In genomic region chr6:148203970-148204369, GRCh38 we compare ENCODE assay signal across 8 cellular contexts.
A peak's percentile ranks its signal among the peaks of the same experiment; 100 is the strongest.
DNase-seq lines count a peak whose midpoint lies in the region; ATAC-seq and TF ChIP-seq lines count a peak whose summit lies in the region.
"Had no signal": no experiment of that assay in that cellular context is flagged by ENCODE, and none has a peak within 500 bp of the region (broad histone marks: within the 10 kb centered on the region; RNA-seq: fewer than 3 reads in every experiment).

No MANE protein-coding gene starts in this region.

- no peak overlapping the region for H3K27ac ChIP-seq in colonic mucosa

- peaks cover 72% of the 10 kb centered on the region for H3K27me3 Mint-ChIP-seq in activated naive CD4-positive, alpha-beta T cell treated with anti-CD3 and anti-CD28 coated beads for 36 hours (ENCODE audit: low read depth)

- TF ChIP-seq POLR2A in erythroblast (IDR thresholded peaks at IDR 0.05; ENCODE audit: low read length): no peak

- H3K4me1 Mint-ChIP-seq in activated naive CD4-positive, alpha-beta T cell treated with anti-CD3 and anti-CD28 coated beads for 36 hours (ENCODE audit: low read depth): peaks cover 50% of the 10 kb centered on the region

- no peaks in the 10 kb centered on the region for H3K9me3 ChIP-seq in colonic mucosa

- DNase-seq in RPMI8226: peak; percentile 46
- peak; percentile 87 for DNase-seq in activated naive CD4-positive, alpha-beta T cell treated with anti-CD3 and anti-CD28 coated beads for 36 hours
- peak; percentile 48 to 55 (median 53) for DNase-seq in stimulated activated CD4-positive, alpha-beta T cell treated with anti-CD3 and anti-CD28 coated beads, Interleukin-12 subunit alpha, Interleukin-12 subunit beta, amount 100 ng/mL, for 48 hours (ENCODE audit: low read depth in 2 of 3, low spot score in 1 of 3)
- no peak for DNase-seq in erythroblast (lab: John Stamatoyannopoulos, UW)
- no peak for DNase-seq in colonic mucosa

- TF ChIP-seq CTCF in colonic mucosa (IDR thresholded peaks at IDR 0.05): no peak

- H3K9me3 Mint-ChIP-seq in activated naive CD4-positive, alpha-beta T cell treated with anti-CD3 and anti-CD28 coated beads for 36 hours: no peaks in the 10 kb centered on the region

- no peaks in the 10 kb centered on the region for H3K36me3 Mint-ChIP-seq in activated naive CD4-positive, alpha-beta T cell treated with anti-CD3 and anti-CD28 coated beads for 36 hours (ENCODE audit: low read depth)

- peak overlapping the region; percentile 85 for H3K27ac Mint-ChIP-seq in activated naive CD4-positive, alpha-beta T cell treated with anti-CD3 and anti-CD28 coated beads for 36 hours

- no peaks in the 10 kb centered on the region for H3K4me1 ChIP-seq in colonic mucosa

- peak; percentile 98 for ATAC-seq in GM19023 (IDR thresholded peaks at IDR 0.05; ENCODE audit: unreplicated experiment)
- peak; percentile 98 for ATAC-seq in HG03039 (IDR thresholded peaks at IDR 0.05; ENCODE audit: unreplicated experiment)

- no peak overlapping the region for H3K9ac ChIP-seq in colonic mucosa (ENCODE audit: low read depth in 2 of 2, low read length in 2 of 2)

- H3K36me3 ChIP-seq in colonic mucosa: no peaks in the 10 kb centered on the region

- CTCF ChIA-PET in activated naive CD4-positive, alpha-beta T cell treated with anti-CD3 and anti-CD28 coated beads for 36 hours (lab: Charles Lee): interaction anchor here (1.4 kb wide), 1 partner anchor 38 kb away, joined by 7 read pairs; no protein-coding TSS in a partner anchor

- intact Hi-C loops in activated naive CD4-positive, alpha-beta T cell treated with anti-CD3 and anti-CD28 coated beads for 36 hours (cut with micrococcal nuclease): loop anchor here (1.0 to 5.0 kb wide), 11 partner anchors 19 to 1352 kb away; partner anchors contain the start of genes SASH1 and STXBP5
- intact Hi-C loops in colonic mucosa (cut with DNase I): no loop called here

- no peak overlapping the region for H3K4me3 ChIP-seq in colonic mucosa
- H3K4me3 ChIP-seq: skin epidermis had no signal

- H3K4me3 Mint-ChIP-seq in activated naive CD4-positive, alpha-beta T cell treated with anti-CD3 and anti-CD28 coated beads for 36 hours: peak overlapping the region; percentile 48

- H3K27me3 ChIP-seq in colonic mucosa: no peaks in the 10 kb centered on the region

Comparison
In these comparisons a context has a peak if more than half of its experiments do, and no peak if none do; other contexts are left out.
1. DNase-seq: peak in RPMI8226 (single experiment), activated naive CD4-positive, alpha-beta T cell treated with anti-CD3 and anti-CD28 coated beads for 36 hours (single experiment) and stimulated activated CD4-positive, alpha-beta T cell treated with anti-CD3 and anti-CD28 coated beads, Interleukin-12 subunit alpha, Interleukin-12 subunit beta, amount 100 ng/mL, for 48 hours (3 of 3); none in erythroblast (0 of 2) and colonic mucosa (single experiment).